In the genomic region with DNA sequence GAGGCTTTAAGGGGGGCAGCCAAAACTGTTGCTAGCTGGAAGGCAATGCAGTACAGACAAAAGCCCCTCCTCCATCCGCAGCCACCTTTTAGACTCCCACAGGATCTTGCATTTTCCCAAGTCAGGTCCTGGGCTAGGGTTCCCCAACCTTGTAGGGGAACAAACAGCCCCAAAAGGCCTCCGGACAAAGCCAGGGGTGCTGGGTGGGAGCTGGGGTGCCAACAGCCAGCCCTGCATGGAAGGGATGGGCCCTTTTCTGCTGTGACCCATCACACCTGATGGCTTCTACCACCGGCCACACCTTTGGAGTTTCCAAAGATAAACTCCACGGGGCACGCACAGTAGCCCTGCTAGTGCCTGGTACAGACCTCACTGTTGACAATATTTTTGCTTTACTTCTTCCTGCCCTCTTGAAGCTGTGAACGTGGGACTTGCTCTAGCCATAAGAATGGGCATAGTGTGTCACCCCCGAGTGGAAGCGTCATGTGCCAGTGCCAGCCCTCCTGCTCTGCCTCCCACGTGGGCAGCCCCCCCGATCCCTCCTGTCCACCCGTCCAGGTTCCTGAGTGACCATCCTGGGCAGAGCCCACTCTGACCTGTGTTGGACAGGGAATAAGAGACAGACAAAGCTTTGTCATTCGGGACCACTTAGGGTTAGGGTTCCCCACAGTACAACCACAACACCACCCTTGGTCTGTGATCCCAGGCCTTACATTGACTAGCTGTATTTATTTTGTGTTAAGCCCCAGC, we compare ENCODE assay signal across 1 cellular context.
TF ChIP-seq lines count a peak whose summit lies in the region.

No MANE protein-coding gene starts in this region.

TF ChIP-seq in HEK293T, 16 proteins besides CTCF, POLR2A, EP300 and RAD21:
- TF ChIP-seq SP1 (IDR thresholded peaks at IDR 0.05): no peak
- no peak for TF ChIP-seq SUZ12 (IDR thresholded peaks at IDR 0.05)
- no peak for TF ChIP-seq L3MBTL2 (conservative IDR thresholded peaks at IDR 0.05)
- TF ChIP-seq HDGF (IDR thresholded peaks at IDR 0.05; ENCODE audit: borderline replicate concordance): no peak
- TF ChIP-seq NFRKB (IDR thresholded peaks at IDR 0.05): no peak
- no peak for TF ChIP-seq ARNT (IDR thresholded peaks at IDR 0.05)
- TF ChIP-seq ZNF384 (IDR thresholded peaks at IDR 0.05): no peak
- TF ChIP-seq ELF4 (IDR thresholded peaks at IDR 0.05): no peak
- TF ChIP-seq TARDBP (IDR thresholded peaks at IDR 0.05): no peak
- no peak for TF ChIP-seq FOXA1 (IDR thresholded peaks at IDR 0.05)
- TF ChIP-seq FOXK2 (IDR thresholded peaks at IDR 0.05): no peak
- TF ChIP-seq BHLHE40 (IDR thresholded peaks at IDR 0.05; ENCODE audit: borderline replicate concordance): no peak
- TF ChIP-seq LEF1 (IDR thresholded peaks at IDR 0.05; ENCODE audit: borderline replicate concordance): no peak
- no peak for TF ChIP-seq FOXM1 (IDR thresholded peaks at IDR 0.05; ENCODE audit: borderline replicate concordance)
- TF ChIP-seq, protein P1, sequence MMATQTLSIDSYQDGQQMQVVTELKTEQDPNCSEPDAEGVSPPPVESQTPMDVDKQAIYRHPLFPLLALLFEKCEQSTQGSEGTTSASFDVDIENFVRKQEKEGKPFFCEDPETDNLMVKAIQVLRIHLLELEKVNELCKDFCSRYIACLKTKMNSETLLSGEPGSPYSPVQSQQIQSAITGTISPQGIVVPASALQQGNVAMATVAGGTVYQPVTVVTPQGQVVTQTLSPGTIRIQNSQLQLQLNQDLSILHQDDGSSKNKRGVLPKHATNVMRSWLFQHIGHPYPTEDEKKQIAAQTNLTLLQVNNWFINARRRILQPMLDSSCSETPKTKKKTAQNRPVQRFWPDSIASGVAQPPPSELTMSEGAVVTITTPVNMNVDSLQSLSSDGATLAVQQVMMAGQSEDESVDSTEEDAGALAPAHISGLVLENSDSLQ (IDR thresholded peaks at IDR 0.05): no peak
- TF ChIP-seq CTBP1 (IDR thresholded peaks at IDR 0.05; ENCODE audit: borderline replicate concordance): no peak
